18 cellular contexts compared by ENCODE assay signal in genomic region chr3:46383211-46383945, GRCh38. TPM values are rescaled to one million over a fixed set of nuclear protein-coding genes. Genes with fewer than 3 reads are reported as not detected.
DNase-seq lines count a peak whose midpoint lies in the region; ATAC-seq and TF ChIP-seq lines count a peak whose summit lies in the region.
"Had no signal": no experiment of that assay in that cellular context is flagged by ENCODE, and none has a peak within 500 bp of the region (broad histone marks: within the 10 kb centered on the region; RNA-seq: fewer than 3 reads in every experiment).

No MANE protein-coding gene starts in this region.

- TF ChIP-seq POLR2A in testis (IDR thresholded peaks at IDR 0.05), result no peak

- 64 to 75% methylated on average over 6 of the region's 6 CpGs for WGBS in testis, 2 donors

- no peaks in the 10 kb centered on the region for H3K4me1 ChIP-seq in testis
- H3K4me1 ChIP-seq: ascending aorta had no signal

- intact Hi-C loops in sciatic nerve (cut with DNase I), result no loop called here
- intact Hi-C loops in testis (cut with DNase I; ENCODE audit: low total_unique reads), result no loop called here

- peak; percentile 49 for ATAC-seq in GM21528 (IDR thresholded peaks at IDR 0.05; ENCODE audit: low FRiP score, unreplicated experiment)
- ATAC-seq in sciatic nerve, result peak; percentile 58
- ATAC-seq: T-helper 17 cell had no signal

- no peaks in the 10 kb centered on the region for H3K27me3 ChIP-seq in testis
- H3K27me3 ChIP-seq: ascending aorta had no signal

- TF ChIP-seq CTCF in VCaP (conservative IDR thresholded peaks at IDR 0.05) (no peak), testis (IDR thresholded peaks at IDR 0.05) (no peak)

- DNase-seq in activated CD8-positive, alpha-beta memory T cell treated with anti-CD3 and anti-CD28 coated beads for 24 hours, result peak; percentile 57
- no peak for DNase-seq in activated CD8-positive, alpha-beta memory T cell treated with anti-CD3 and anti-CD28 coated beads, Interleukin-2, amount 50 U/mL, for 48 hours
- DNase-seq in sciatic nerve (ENCODE audit: low spot score), result no peak
- no peak for DNase-seq in testis
- no peak for DNase-seq in NCI-H2171 treated with DMSO at 0.1 percent for 48 hours (lab: John Stamatoyannopoulos, UW)
- DNase-seq in stimulated activated CD4-positive, alpha-beta T cell treated with anti-CD3 and anti-CD28 coated beads, Interleukin-2, amount 100 ng/mL, for 48 hours, result no peak
- DNase-seq: activated CD4-positive, alpha-beta T cell treated with anti-CD3 and anti-CD28 coated beads for 48 hours; Calu3; H7; hippocampal formation; NCI-H1436; NCI-H510A treated with DMSO at 0.1 percent for 48 hours; T-helper 17 cell had no signal

- H3K27ac ChIP-seq in VCaP (peak overlapping the region; percentile 63), testis (no peak overlapping the region)
- H3K27ac ChIP-seq: ascending aorta, RWPE1 had no signal

- H3K36me3 ChIP-seq in testis (ENCODE audit: low read depth, missing control alignments), result no peaks in the 10 kb centered on the region
- H3K36me3 ChIP-seq: ascending aorta had no signal

- no peak overlapping the region for H3K4me3 ChIP-seq in testis
- H3K4me3 ChIP-seq: ascending aorta had no signal

- no peaks in the 10 kb centered on the region for H3K9me3 ChIP-seq in testis
- H3K9me3 ChIP-seq: ascending aorta had no signal

RNA-seq across cellular contexts. Expression of gene CCR5, which starts 12.6 kb away (rescaled TPM):
- total RNA-seq in sciatic nerve, result 3.6 TPM
- under 1 TPM in 1 of 2 donors, not detected in 1; 0.56 TPM for total RNA-seq in testis
- 3.3 TPM for polyA plus RNA-seq in testis (ENCODE audit: insufficient read depth, low read depth, low replicate concordance)
- total RNA-seq: ascending aorta, Calu3, H7 had no signal
- polyA plus RNA-seq: neural cell had no signal

RNA-seq across cellular contexts. Expression of gene CCRL2, which starts 23.7 kb away (rescaled TPM):
- total RNA-seq in sciatic nerve, result 4.7 TPM
- total RNA-seq in testis, result under 1 TPM; 0.31 to 0.87 TPM
- polyA plus RNA-seq in testis (ENCODE audit: insufficient read depth, low read depth, low replicate concordance), result 1.2 TPM
- total RNA-seq: ascending aorta, Calu3, H7 had no signal
- polyA plus RNA-seq: neural cell had no signal

RNA-seq across cellular contexts. Expression of gene CCR2, which starts 29.5 kb away (rescaled TPM):
- 3.7 TPM for total RNA-seq in sciatic nerve
- 1 to 10 TPM in 1 of 2 donors, not detected in 1; 1.2 TPM for total RNA-seq in testis
- polyA plus RNA-seq in testis (ENCODE audit: insufficient read depth, low read depth, low replicate concordance), result 2.7 TPM
- total RNA-seq: Calu3, H7 had no signal
- polyA plus RNA-seq: neural cell had no signal
